In the genomic region with DNA sequence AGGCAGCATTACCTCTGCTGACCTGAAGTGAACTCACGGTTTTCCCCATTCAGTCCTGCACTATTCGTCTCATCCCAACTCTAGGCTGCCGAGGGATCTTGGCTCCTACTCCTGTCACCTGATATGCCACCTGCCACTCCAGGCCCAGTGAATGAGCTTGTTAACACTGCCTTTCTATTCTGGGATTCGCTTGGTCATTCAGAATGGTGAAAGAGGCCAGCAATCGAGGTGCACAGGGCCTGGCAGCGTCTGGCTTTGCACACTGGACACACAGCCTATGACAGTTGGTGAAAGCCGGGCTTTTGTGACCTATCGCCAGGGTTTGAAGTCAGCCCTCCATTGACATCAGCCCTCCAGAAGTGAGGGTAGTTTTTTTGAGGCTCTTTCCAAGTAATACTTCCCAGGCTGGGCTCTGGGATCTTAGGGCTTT, we compare ENCODE assay signal across 10 cellular contexts. TPM values are rescaled to one million over a fixed set of nuclear protein-coding genes. Genes with fewer than 3 reads are reported as not detected.
DNase-seq lines count a peak whose midpoint lies in the region; ATAC-seq, FAIRE-seq and TF ChIP-seq lines count a peak whose summit lies in the region.
"Had no signal": no experiment of that assay in that cellular context is flagged by ENCODE, and none has a peak within 500 bp of the region (broad histone marks: within the 10 kb centered on the region; RNA-seq: fewer than 3 reads in every experiment).

No MANE protein-coding gene starts in this region.

- no peak overlapping the region for H3K4me3 Mint-ChIP-seq in T-helper 17 cell

- no peaks in the 10 kb centered on the region for H3K9me3 ChIP-seq in T-helper 17 cell (ENCODE audit: control insufficient read depth, low read length, poor library complexity, severe bottlenecking)

- H3K27me3 Mint-ChIP-seq in T-helper 17 cell = no peaks in the 10 kb centered on the region

- DNase-seq in NCI-H146 (lab: John Stamatoyannopoulos, UW) = peak; percentile 70
- DNase-seq in T-helper 17 cell = no peak
- DNase-seq in left kidney (ENCODE audit: low read depth, low spot score) = peak; percentile 51
- no peak for DNase-seq in H54 (ENCODE audit: insufficient read length, low spot score)
- DNase-seq in stimulated activated CD4-positive, alpha-beta T cell treated with anti-CD3 and anti-CD28 coated beads, Interleukin-15, amount 100 ng/mL, for 24 hours = no peak
- no peak for DNase-seq in D341Med (ENCODE audit: low spot score)
- DNase-seq: stimulated activated CD4-positive, alpha-beta T cell treated with anti-CD3 and anti-CD28 coated beads, Interleukin-4, amount 100 ng/mL, for 24 hours had no signal

- no peak for TF ChIP-seq POLR2A in H54 (IDR thresholded peaks at IDR 0.05; ENCODE audit: low read depth, low read length)

- H3K27ac ChIP-seq in temporal lobe (ENCODE audit: low read depth, low read length) = peak overlapping the region; percentile 36
- H3K27ac ChIP-seq: epithelial cell of prostate had no signal

- H3K4me1 Mint-ChIP-seq in T-helper 17 cell = peaks cover 52% of the 10 kb centered on the region

- no peak for ATAC-seq in T-helper 17 cell
- no peak for ATAC-seq in HG02678 (IDR thresholded peaks at IDR 0.05; ENCODE audit: unreplicated experiment)

- no peaks in the 10 kb centered on the region for H3K36me3 Mint-ChIP-seq in T-helper 17 cell (ENCODE audit: low read depth)

- FAIRE-seq in H54 (lab: Jason Lieb, UNC) = no peak

- H3K27ac Mint-ChIP-seq in T-helper 17 cell = peak overlapping the region; percentile 74

RNA-seq across cellular contexts. Expression of a gene that starts 59.3 kb away (rescaled TPM):
- total RNA-seq in T-helper 17 cell (100 to 1,000 TPM in 1 of 2 donors, 1 to 10 TPM in 1; 3.4 to 125 TPM), temporal lobe (0.49 TPM)

Comparison
In these comparisons a context has a peak if more than half of its experiments do, and no peak if none do; other contexts are left out.
1. DNase-seq: peak in NCI-H146 (single experiment) and left kidney (single experiment); none in T-helper 17 cell (0 of 3), H54 (single experiment), stimulated activated CD4-positive, alpha-beta T cell treated with anti-CD3 and anti-CD28 coated beads, Interleukin-15, amount 100 ng/mL, for 24 hours (single experiment) and D341Med (single experiment).